In the genomic region with DNA sequence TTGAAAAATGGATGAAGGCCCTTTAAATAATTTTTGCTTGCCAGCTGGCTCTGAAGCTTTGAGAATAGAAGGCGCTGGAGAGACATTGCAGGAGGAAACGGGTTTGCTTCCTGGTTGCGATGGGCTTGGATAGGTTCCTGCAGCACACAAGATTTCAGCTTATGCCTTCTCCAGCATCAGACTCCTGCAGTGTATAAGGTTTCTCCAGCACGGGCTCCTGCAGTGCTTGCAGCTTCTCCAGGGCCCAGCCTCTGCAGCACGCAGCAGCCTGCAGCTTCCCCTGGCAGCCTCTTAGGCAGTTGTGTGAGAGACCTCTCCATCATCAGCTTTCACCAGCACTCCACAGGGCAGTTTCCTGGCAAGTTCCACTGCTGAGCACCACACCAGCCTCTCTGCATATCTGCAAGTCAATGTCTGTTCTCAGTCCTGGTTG, we compare ENCODE assay signal across 9 cellular contexts.
A peak's percentile ranks its signal among the peaks of the same experiment; 100 is the strongest.
DNase-seq lines count a peak whose midpoint lies in the region; TF ChIP-seq lines count a peak whose summit lies in the region.
"Had no signal": no experiment of that assay in that cellular context is flagged by ENCODE, and none has a peak within 500 bp of the region (broad histone marks: within the 10 kb centered on the region; RNA-seq: fewer than 3 reads in every experiment).

No MANE protein-coding gene starts in this region.

- H3K27me3 Mint-ChIP-seq in endothelial cell (ENCODE audit: unreplicated experiment) = peaks cover 2% of the 10 kb centered on the region
- H3K27me3 Mint-ChIP-seq in nephron progenitor cell (ENCODE audit: low read depth, poor library complexity) = peaks cover 3% of the 10 kb centered on the region
- H3K27me3 Mint-ChIP-seq in activated naive CD4-positive, alpha-beta T cell treated with anti-CD3 and anti-CD28 coated beads, Interleukin-2, amount 10 ng/mL, durations not matched to agents 7 days and 5 days = peaks cover 4% of the 10 kb centered on the region

- no peaks in the 10 kb centered on the region for H3K36me3 Mint-ChIP-seq in endothelial cell (ENCODE audit: low read depth, unreplicated experiment)
- H3K36me3 Mint-ChIP-seq in nephron progenitor cell (ENCODE audit: low read depth) = no peaks in the 10 kb centered on the region
- no peaks in the 10 kb centered on the region for H3K36me3 Mint-ChIP-seq in activated naive CD4-positive, alpha-beta T cell treated with anti-CD3 and anti-CD28 coated beads, Interleukin-2, amount 10 ng/mL, durations not matched to agents 7 days and 5 days

- no peaks in the 10 kb centered on the region for H3K9me3 Mint-ChIP-seq in endothelial cell (ENCODE audit: unreplicated experiment)
- H3K9me3 Mint-ChIP-seq in nephron progenitor cell = no peaks in the 10 kb centered on the region
- H3K9me3 Mint-ChIP-seq in activated naive CD4-positive, alpha-beta T cell treated with anti-CD3 and anti-CD28 coated beads, Interleukin-2, amount 10 ng/mL, durations not matched to agents 7 days and 5 days = no peaks in the 10 kb centered on the region

- peaks cover 6% of the 10 kb centered on the region for H3K4me1 Mint-ChIP-seq in endothelial cell (ENCODE audit: unreplicated experiment)
- H3K4me1 Mint-ChIP-seq in nephron progenitor cell = peaks cover 17% of the 10 kb centered on the region
- H3K4me1 Mint-ChIP-seq in activated naive CD4-positive, alpha-beta T cell treated with anti-CD3 and anti-CD28 coated beads, Interleukin-2, amount 10 ng/mL, durations not matched to agents 7 days and 5 days = no peaks in the 10 kb centered on the region

- TF ChIP-seq CTCF in endothelial cell (IDR thresholded peaks at IDR 0.05; ENCODE audit: unreplicated experiment) (no peak), nephron progenitor cell (IDR thresholded peaks at IDR 0.05) (no peak)

- CTCF ChIA-PET in activated naive CD4-positive, alpha-beta T cell treated with anti-CD3 and anti-CD28 coated beads, Interleukin-2, amount 10 ng/mL, durations not matched to agents 7 days and 5 days (lab: Charles Lee) = interaction anchor here (0.9 to 1.7 kb wide), 2 partner anchors 106 to 325 kb away, joined by 3 to 4 read pairs; no protein-coding TSS in a partner anchor

- H3K27ac Mint-ChIP-seq in endothelial cell (ENCODE audit: unreplicated experiment) (no peak overlapping the region), nephron progenitor cell (peak overlapping the region; percentile 68)
- no peak overlapping the region for H3K27ac Mint-ChIP-seq in activated naive CD4-positive, alpha-beta T cell treated with anti-CD3 and anti-CD28 coated beads, Interleukin-2, amount 10 ng/mL, durations not matched to agents 7 days and 5 days

- DNase-seq in C1 segment of cervical spinal cord (lab: John Stamatoyannopoulos, UW) = peak in 9 of 14 donors; percentile 7 to 70 (median 37)
- peak; percentile 70 for DNase-seq in NCI-H2227 treated with DMSO at 0.1 percent for 48 hours (lab: John Stamatoyannopoulos, UW)
- DNase-seq in endothelial cell (ENCODE audit: low spot score) = peak; percentile 18
- DNase-seq in nephron progenitor cell = peak; percentile 34
- DNase-seq in COR-L47 (lab: John Stamatoyannopoulos, UW) = no peak
- DNase-seq in germinal center (ENCODE audit: low spot score) = no peak
- no peak for DNase-seq in activated naive CD4-positive, alpha-beta T cell treated with anti-CD3 and anti-CD28 coated beads, Interleukin-2, amount 10 ng/mL, durations not matched to agents 7 days and 5 days
- DNase-seq in DMS114 treated with DMSO at 0.1 percent for 48 hours (lab: John Stamatoyannopoulos, UW; ENCODE audit: unreplicated experiment) = no peak
- DNase-seq: stimulated activated naive CD8-positive, alpha-beta T cell treated with anti-CD3 and anti-CD28 coated beads, Interleukin-15, Interleukin-2, amounts not matched to agents 100 U/mL and 50 U/mL, for 24 hours had no signal

- H3K4me3 Mint-ChIP-seq in endothelial cell (ENCODE audit: unreplicated experiment) (no peak overlapping the region), nephron progenitor cell (no peak overlapping the region)
- H3K4me3 Mint-ChIP-seq in activated naive CD4-positive, alpha-beta T cell treated with anti-CD3 and anti-CD28 coated beads, Interleukin-2, amount 10 ng/mL, durations not matched to agents 7 days and 5 days = no peak overlapping the region

Comparison
In these comparisons a context has a peak if more than half of its experiments do, and no peak if none do; other contexts are left out.
1. DNase-seq: peak in C1 segment of cervical spinal cord (9 of 14), NCI-H2227 treated with DMSO at 0.1 percent for 48 hours (single experiment), endothelial cell (single experiment) and nephron progenitor cell (single experiment); none in COR-L47 (single experiment), germinal center (single experiment), activated naive CD4-positive, alpha-beta T cell treated with anti-CD3 and anti-CD28 coated beads, Interleukin-2, amount 10 ng/mL, durations not matched to agents 7 days and 5 days (single experiment) and DMS114 treated with DMSO at 0.1 percent for 48 hours (single experiment).